21 cellular contexts compared by ENCODE assay signal in genomic region chr1:15983275-15983674, GRCh38. TPM values are rescaled to one million over a fixed set of nuclear protein-coding genes. Genes with fewer than 3 reads are reported as not detected.
DNase-seq lines count a peak whose midpoint lies in the region; ATAC-seq, FAIRE-seq and TF ChIP-seq lines count a peak whose summit lies in the region.
"Had no signal": no experiment of that assay in that cellular context is flagged by ENCODE, and none has a peak within 500 bp of the region (broad histone marks: within the 10 kb centered on the region; RNA-seq: fewer than 3 reads in every experiment).

No MANE protein-coding gene starts in this region.

- H2AFZ ChIP-seq in HepG2 (ENCODE audit: low read length), result no peak overlapping the region
- H2AFZ ChIP-seq in fibroblast of lung (ENCODE audit: low read length), result no peak overlapping the region

- CTCF ChIA-PET in HepG2 (lab: Yijun Ruan, JAX; ENCODE audit: low intra/inter-chr PET ratio, low total read pairs), result no interaction called here
- CTCF ChIA-PET in CD8-positive, alpha-beta memory T cell (lab: Charles Lee), result no interaction called here

- BruUV-seq in HepG2 (replicated peaks; lab: Mats Ljungman, UMichigan), result no TSS peak

- TF ChIP-seq POLR2A in HepG2 (IDR thresholded peaks at IDR 0.05; ENCODE audit: insufficient read depth in 1 of 2, low read depth in 2 of 2, low read length in 2 of 2) (no peak), right lobe of liver (IDR thresholded peaks at IDR 0.05) (no peak)

- no peaks in the 10 kb centered on the region for H3K36me3 Mint-ChIP-seq in CD8-positive, alpha-beta memory T cell
- H3K36me3 Mint-ChIP-seq: CD4-positive, alpha-beta memory T cell had no signal

- peaks cover 0 to under 1% (median 0%) of the 10 kb centered on the region in 3 donors for H3K4me1 Mint-ChIP-seq in CD8-positive, alpha-beta memory T cell
- H3K4me1 Mint-ChIP-seq: CD4-positive, alpha-beta memory T cell had no signal

- H3K9ac ChIP-seq in HepG2 (ENCODE audit: insufficient read depth, low read depth, low read length) (no peak overlapping the region), fibroblast of lung (ENCODE audit: insufficient read depth, low read length) (no peak overlapping the region)

- DNase-seq in HepG2 (ENCODE audit: low spot score), result no peak
- DNase-seq in right lobe of liver, result no peak
- DNase-seq in fibroblast of lung (ENCODE audit: low read depth in 2 of 2), result no peak
- no peak for DNase-seq in sciatic nerve (ENCODE audit: low spot score)
- DNase-seq in CD8-positive, alpha-beta memory T cell, result no peak
- no peak for DNase-seq in mucosa of descending colon
- DNase-seq: BE2C; CD4-positive, alpha-beta memory T cell; COR-L47; DND-41; GDM1; HFFc6 had no signal

- POLR2A ChIA-PET in HepG2 (lab: Yijun Ruan, JAX), result no interaction called here
- POLR2A ChIA-PET in CD8-positive, alpha-beta memory T cell (lab: Charles Lee), result no interaction called here

- H3K27ac ChIP-seq in HepG2 (ENCODE audit: extremely low read length, insufficient read depth, low read length) (no peak overlapping the region), right lobe of liver (no peak overlapping the region), fibroblast of lung (ENCODE audit: insufficient read depth, low read length) (no peak overlapping the region)
- H3K27ac ChIP-seq in CD8-positive, alpha-beta memory T cell (ENCODE audit: low read depth, low read length), result no peak overlapping the region
- H3K27ac ChIP-seq: C4-2B had no signal

- TF ChIP-seq EP300 in HepG2 (IDR thresholded peaks at IDR 0.05; ENCODE audit: low read depth in 2 of 2, low read length in 2 of 2), result no peak
- TF ChIP-seq EP300 in HepG2 (CRISPR knock-in tag; IDR thresholded peaks at IDR 0.05; ENCODE audit: borderline replicate concordance), result no peak

- H3K9me3 ChIP-seq in HepG2 (ENCODE audit: low read length) (peaks cover 7% of the 10 kb centered on the region), right lobe of liver (no peaks in the 10 kb centered on the region), fibroblast of lung (ENCODE audit: control insufficient read depth, insufficient read depth, low read depth, low read length) (no peaks in the 10 kb centered on the region), mucosa of descending colon (no peaks in the 10 kb centered on the region)
- no peaks in the 10 kb centered on the region for H3K9me3 ChIP-seq in CD8-positive, alpha-beta memory T cell (ENCODE audit: low read length)
- H3K9me3 ChIP-seq: BE2C had no signal

- H3K36me3 ChIP-seq in HepG2 (replicated peaks in 1 of 2; ENCODE audit: control insufficient read depth in 1 of 2, insufficient read depth in 2 of 2, low read length in 2 of 2), result no peaks in the 10 kb centered on the region
- H3K36me3 ChIP-seq in right lobe of liver, result no peaks in the 10 kb centered on the region
- H3K36me3 ChIP-seq in fibroblast of lung (ENCODE audit: control insufficient read depth, insufficient read depth, low read length), result no peaks in the 10 kb centered on the region
- H3K36me3 ChIP-seq in CD8-positive, alpha-beta memory T cell (ENCODE audit: insufficient read depth, low read length), result no peaks in the 10 kb centered on the region
- H3K36me3 ChIP-seq in mucosa of descending colon (ENCODE audit: low read depth), result no peaks in the 10 kb centered on the region
- H3K36me3 ChIP-seq: BE2C, HAP-1 had no signal

- H3K27me3 ChIP-seq in HepG2 (ENCODE audit: control insufficient read depth in 1 of 2, insufficient read depth in 2 of 2, low read length in 2 of 2), result no peaks in the 10 kb centered on the region
- no peaks in the 10 kb centered on the region for H3K27me3 ChIP-seq in right lobe of liver
- no peaks in the 10 kb centered on the region for H3K27me3 ChIP-seq in fibroblast of lung (ENCODE audit: control insufficient read depth, insufficient read depth, low read length)
- H3K27me3 ChIP-seq in CD8-positive, alpha-beta memory T cell (ENCODE audit: insufficient read depth, low read length, poor library complexity, severe bottlenecking), result no peaks in the 10 kb centered on the region
- H3K27me3 ChIP-seq: BE2C had no signal

- in situ Hi-C loops in HepG2 (cut with HindIII; ENCODE audit: extremely low pct_ligation_motif_present, low pct_unique_long_range_greater_than_20kb), result no loop called here

- FAIRE-seq in HepG2 (lab: Jason Lieb, UNC), result no peak
- FAIRE-seq: D721Med, GM12892, GM19239, H1, HTR-8/SVneo had no signal

- no peak overlapping the region for H3K27ac Mint-ChIP-seq in CD8-positive, alpha-beta memory T cell
- H3K27ac Mint-ChIP-seq: HFFc6 had no signal

- no peak for TF ChIP-seq RAD21 in HepG2 (CRISPR knock-in tag; IDR thresholded peaks at IDR 0.05)

- H3K27me3 Mint-ChIP-seq in CD8-positive, alpha-beta memory T cell, result peaks cover 2 to 10% of the 10 kb centered on the region in 2 donors
- H3K27me3 Mint-ChIP-seq: CD4-positive, alpha-beta memory T cell had no signal

- intact Hi-C loops in HepG2 (cut with micrococcal nuclease; ENCODE audit: unreplicated experiment) (no loop called here), right lobe of liver (cut with DNase I) (no loop called here), sciatic nerve (cut with DNase I) (no loop called here), mucosa of descending colon (cut with DNase I, micrococcal nuclease) (no loop called here)

- WGBS in HepG2 (ENCODE audit: low lambda C conversion rate), result 0% methylated on average over 1 of the region's 1 CpG
- 40% methylated on average over 1 of the region's 1 CpG for WGBS in right lobe of liver (ENCODE audit: insufficient coverage, low coverage, low lambda C conversion rate, missing lambda C conversion rate)

- H3K4me3 Mint-ChIP-seq in CD8-positive, alpha-beta memory T cell, result peak overlapping the region in 1 of 7 donors; percentile 4
- H3K4me3 Mint-ChIP-seq: CD4-positive, alpha-beta memory T cell; HFFc6 had no signal

- H3K4me3 ChIP-seq in HepG2 (replicated peaks in 1 of 3; ENCODE audit: insufficient read depth in 1 of 3, low read depth in 2 of 3, low read length in 3 of 3), result no peak overlapping the region
- H3K4me3 ChIP-seq in right lobe of liver, result no peak overlapping the region
- no peak overlapping the region for H3K4me3 ChIP-seq in fibroblast of lung (replicated peaks in 1 of 4; ENCODE audit: control extremely low read depth in 1 of 4, insufficient read depth in 1 of 4, low read depth in 3 of 4, low read length in 4 of 4)
- no peak overlapping the region for H3K4me3 ChIP-seq in CD8-positive, alpha-beta memory T cell (ENCODE audit: low read length)
- no peak overlapping the region for H3K4me3 ChIP-seq in mucosa of descending colon
- H3K4me3 ChIP-seq: HAP-1 had no signal

- 0 out of 2 replicates have a peak overlapping the region, but pooled peaks have one; percentile 9 for H3K4me2 ChIP-seq in HepG2 (ENCODE audit: low read depth, low read length)
- peak overlapping the region; percentile 52 for H3K4me2 ChIP-seq in fibroblast of lung (ENCODE audit: extremely low read depth, insufficient read depth, low read length)

- H4K20me1 ChIP-seq in HepG2 (ENCODE audit: insufficient read depth, low read length) (no peaks in the 10 kb centered on the region), fibroblast of lung (ENCODE audit: control insufficient read depth, extremely low read depth, insufficient read depth, low read length) (no peaks in the 10 kb centered on the region)

- no peaks in the 10 kb centered on the region for H3K9me3 Mint-ChIP-seq in CD8-positive, alpha-beta memory T cell
- H3K9me3 Mint-ChIP-seq: CD4-positive, alpha-beta memory T cell had no signal

- H3K79me2 ChIP-seq in HepG2 (ENCODE audit: insufficient read depth, low read length) (no peaks in the 10 kb centered on the region), fibroblast of lung (ENCODE audit: control insufficient read depth, insufficient read depth, low read length) (no peaks in the 10 kb centered on the region)

- ATAC-seq in HepG2, result no peak
- no peak for ATAC-seq in right lobe of liver
- peak; percentile 54 for ATAC-seq in sciatic nerve
- ATAC-seq in GM18517 (IDR thresholded peaks at IDR 0.05; ENCODE audit: unreplicated experiment), result no peak
- ATAC-seq in mucosa of descending colon, result no peak

- H3K4me1 ChIP-seq in HepG2 (ENCODE audit: insufficient read depth, low read length), result peaks cover 40% of the 10 kb centered on the region
- H3K4me1 ChIP-seq in right lobe of liver, result peaks cover 0 to 8% (median 0%) of the 10 kb centered on the region in 4 donors
- H3K4me1 ChIP-seq in fibroblast of lung (ENCODE audit: control insufficient read depth, extremely low read depth, insufficient read depth, low read length), result peaks cover 3% of the 10 kb centered on the region
- H3K4me1 ChIP-seq in CD8-positive, alpha-beta memory T cell (ENCODE audit: insufficient read depth, low read length), result no peaks in the 10 kb centered on the region
- no peaks in the 10 kb centered on the region for H3K4me1 ChIP-seq in mucosa of descending colon (ENCODE audit: low read depth)
- H3K4me1 ChIP-seq: BE2C, HAP-1 had no signal

- no peak for TF ChIP-seq CTCF in HepG2 (CRISPR knock-in tag; IDR thresholded peaks at IDR 0.05)
- TF ChIP-seq CTCF in right lobe of liver (IDR thresholded peaks at IDR 0.05), result no peak
- TF ChIP-seq CTCF in fibroblast of lung (conservative IDR thresholded peaks at IDR 0.05 in 1 of 2, IDR thresholded peaks at IDR 0.05 in 1 of 2; ENCODE audit: low read depth in 1 of 2, low read length in 2 of 2), result no peak
- TF ChIP-seq CTCF in mucosa of descending colon (IDR thresholded peaks at IDR 0.05), result no peak

RNA-seq across cellular contexts. Expression of gene ZBTB17, which starts 7.4 kb away (rescaled TPM):
- 10.1 and 16.7 TPM in 2 replicates for total RNA-seq in HepG2 (2016; rRNA removed; fragmentation: Illumina TruSeq; extraction: Trizol)
- total RNA-seq in HepG2 (2016; cell fraction: cytosol; rRNA removed; fragmentation: Illumina TruSeq; extraction: Trizol; ENCODE audit: low read depth), result 7.6 and 9.2 TPM in 2 replicates
- 11.2 and 19.1 TPM in 2 replicates for total RNA-seq in HepG2 (2016; cell fraction: insoluble cytoplasmic fraction; rRNA removed; fragmentation: Illumina TruSeq; extraction: Trizol)
- total RNA-seq in HepG2 (2016; cell fraction: membrane; rRNA removed; fragmentation: Illumina TruSeq; extraction: Trizol), result 9.9 and 11.1 TPM in 2 replicates
- total RNA-seq in HepG2 (2016; cell fraction: nucleus; rRNA removed; fragmentation: Illumina TruSeq; extraction: Trizol), result 17.0 and 18.5 TPM in 2 replicates
- 17.0 and 21.0 TPM in 2 replicates for polyA plus RNA-seq in HepG2 (2011; rRNA removed)
- 10.1 and 18.8 TPM in 2 replicates for polyA plus RNA-seq in HepG2 (2011; cell fraction: cytosol; rRNA removed)
- polyA plus RNA-seq in HepG2 (2011; cell fraction: nucleus; rRNA removed), result 96.3 and 129 TPM in 2 replicates
- 7.7 and 12.7 TPM in 2 replicates for polyA plus RNA-seq in HepG2 (2012)
- polyA plus RNA-seq in HepG2 (2016; cell fraction: cytosol; fragmentation: Illumina TruSeq; extraction: Trizol; ENCODE audit: low read depth), result 3.5 and 3.6 TPM in 2 replicates
- polyA plus RNA-seq in HepG2 (2016; cell fraction: insoluble cytoplasmic fraction; fragmentation: Illumina TruSeq; extraction: Trizol; ENCODE audit: low read depth), result 11.1 and 12.0 TPM in 2 replicates
- polyA plus RNA-seq in HepG2 (2016; cell fraction: membrane; fragmentation: Illumina TruSeq; extraction: Trizol; ENCODE audit: low read depth), result 6.7 and 7.4 TPM in 2 replicates
- polyA plus RNA-seq in HepG2 (2016; cell fraction: nucleus; fragmentation: Illumina TruSeq; extraction: Trizol; ENCODE audit: insufficient read depth, low read depth), result 36.9 and 37.2 TPM in 2 replicates
- polyA minus RNA-seq in HepG2 (2011; rRNA and poly(A)+ RNA removed; ENCODE audit: low replicate concordance), result 46.0 and 46.5 TPM in 2 replicates
- 6.1 and 9.8 TPM in 2 replicates for polyA minus RNA-seq in HepG2 (2011; cell fraction: cytosol; rRNA and poly(A)+ RNA removed)
- 14.4 and 22.9 TPM in 2 replicates for polyA minus RNA-seq in HepG2 (2011; cell fraction: nucleus; rRNA and poly(A)+ RNA removed)
- total RNA-seq in right lobe of liver, result 10 to 100 TPM in 4 of 6 experiments, 1 to 10 TPM in 2; 9.2 to 13.3 (median 11.0) TPM
- 46.0 and 54.3 TPM in 2 replicates for total RNA-seq in fibroblast of lung
- polyA plus RNA-seq in fibroblast of lung, result 12.6 and 20.4 TPM in 2 replicates
- polyA plus RNA-seq in fibroblast of lung (2012), result 15.0 and 24.3 TPM in 2 replicates
- polyA minus RNA-seq in fibroblast of lung (ENCODE audit: low replicate concordance), result 34.1 and 76.0 TPM in 2 replicates
- total RNA-seq in sciatic nerve, result 37.7 TPM
- total RNA-seq in CD8-positive, alpha-beta memory T cell, result 10 to 100 TPM; 49.9 to 51.5 TPM
- polyA plus RNA-seq in CD8-positive, alpha-beta memory T cell, result 24.7 TPM
- 10 to 100 TPM; 29.2 to 40.8 (median 34.6) TPM for total RNA-seq in mucosa of descending colon

RNA-seq across cellular contexts. Expression of gene SRARP, which starts 20.8 kb away (rescaled TPM):
- total RNA-seq in HepG2 (2016; rRNA removed; fragmentation: Illumina TruSeq; extraction: Trizol), result 3.5 and 4.0 TPM in 2 replicates
- 1.8 and 2.0 TPM in 2 replicates for total RNA-seq in HepG2 (2016; cell fraction: cytosol; rRNA removed; fragmentation: Illumina TruSeq; extraction: Trizol; ENCODE audit: low read depth)
- 3.9 and 4.6 TPM in 2 replicates for total RNA-seq in HepG2 (2016; cell fraction: insoluble cytoplasmic fraction; rRNA removed; fragmentation: Illumina TruSeq; extraction: Trizol)
- total RNA-seq in HepG2 (2016; cell fraction: membrane; rRNA removed; fragmentation: Illumina TruSeq; extraction: Trizol), result 2.3 and 2.5 TPM in 2 replicates
- 2.1 and 2.3 TPM in 2 replicates for total RNA-seq in HepG2 (2016; cell fraction: nucleus; rRNA removed; fragmentation: Illumina TruSeq; extraction: Trizol)
- 10.5 and 12.8 TPM in 2 replicates for polyA plus RNA-seq in HepG2 (2011; rRNA removed)
- 6.1 and 9.4 TPM in 2 replicates for polyA plus RNA-seq in HepG2 (2011; cell fraction: cytosol; rRNA removed)
- 6.1 and 6.7 TPM in 2 replicates for polyA plus RNA-seq in HepG2 (2011; cell fraction: nucleus; rRNA removed)
- polyA plus RNA-seq in HepG2 (2012), result 5.5 and 6.6 TPM in 2 replicates
- polyA plus RNA-seq in HepG2 (2016; cell fraction: cytosol; fragmentation: Illumina TruSeq; extraction: Trizol; ENCODE audit: low read depth), result 1.3 and 1.6 TPM in 2 replicates
- 4.9 and 5.4 TPM in 2 replicates for polyA plus RNA-seq in HepG2 (2016; cell fraction: insoluble cytoplasmic fraction; fragmentation: Illumina TruSeq; extraction: Trizol; ENCODE audit: low read depth)
- polyA plus RNA-seq in HepG2 (2016; cell fraction: membrane; fragmentation: Illumina TruSeq; extraction: Trizol; ENCODE audit: low read depth), result 1.8 TPM in 2 replicates
- 2.9 and 3.2 TPM in 2 replicates for polyA plus RNA-seq in HepG2 (2016; cell fraction: nucleus; fragmentation: Illumina TruSeq; extraction: Trizol; ENCODE audit: insufficient read depth, low read depth)
- 14.4 TPM in 1 of 2 replicates, not detected in the other for polyA minus RNA-seq in HepG2 (2011; rRNA and poly(A)+ RNA removed; ENCODE audit: low replicate concordance)
- 4.5 and 6.6 TPM in 2 replicates for polyA minus RNA-seq in HepG2 (2011; cell fraction: cytosol; rRNA and poly(A)+ RNA removed)
- polyA minus RNA-seq in HepG2 (2011; cell fraction: nucleus; rRNA and poly(A)+ RNA removed), result 11.3 and 12.3 TPM in 2 replicates
- total RNA-seq in right lobe of liver, result not detected
- not detected in 2 replicates for total RNA-seq in fibroblast of lung
- polyA plus RNA-seq in fibroblast of lung, result not detected in 2 replicates
- polyA plus RNA-seq in fibroblast of lung (2012), result not detected in 2 replicates
- not detected in 2 replicates for polyA minus RNA-seq in fibroblast of lung (ENCODE audit: low replicate concordance)
- total RNA-seq in sciatic nerve, result 0.18 TPM
- not detected for total RNA-seq in CD8-positive, alpha-beta memory T cell
- not detected for polyA plus RNA-seq in CD8-positive, alpha-beta memory T cell
- total RNA-seq in mucosa of descending colon, result not detected
- total RNA-seq: A172; CD4-positive, alpha-beta memory T cell; H1; HFFc6 had no signal
- polyA plus RNA-seq: CD4-positive, alpha-beta memory T cell; H1 had no signal

RNA-seq across cellular contexts. Expression of gene HSPB7, which starts 34.6 kb away (rescaled TPM):
- not detected in 2 replicates for total RNA-seq in HepG2 (2016; rRNA removed; fragmentation: Illumina TruSeq; extraction: Trizol)
- total RNA-seq in HepG2 (2016; cell fraction: cytosol; rRNA removed; fragmentation: Illumina TruSeq; extraction: Trizol; ENCODE audit: low read depth), result not detected in 2 replicates
- not detected in 2 replicates for total RNA-seq in HepG2 (2016; cell fraction: insoluble cytoplasmic fraction; rRNA removed; fragmentation: Illumina TruSeq; extraction: Trizol)
- not detected in 2 replicates for total RNA-seq in HepG2 (2016; cell fraction: membrane; rRNA removed; fragmentation: Illumina TruSeq; extraction: Trizol)
- total RNA-seq in HepG2 (2016; cell fraction: nucleus; rRNA removed; fragmentation: Illumina TruSeq; extraction: Trizol), result not detected in 2 replicates
- 0.10 and 0.20 TPM in 2 replicates for polyA plus RNA-seq in HepG2 (2011; rRNA removed)
- polyA plus RNA-seq in HepG2 (2011; cell fraction: cytosol; rRNA removed), result 0.05 and 0.16 TPM in 2 replicates
- polyA plus RNA-seq in HepG2 (2011; cell fraction: nucleus; rRNA removed), result 0.31 and 0.32 TPM in 2 replicates
- polyA plus RNA-seq in HepG2 (2012), result 0.20 TPM in 2 replicates
- polyA plus RNA-seq in HepG2 (2016; cell fraction: cytosol; fragmentation: Illumina TruSeq; extraction: Trizol; ENCODE audit: low read depth), result not detected in 2 replicates
- not detected in 2 replicates for polyA plus RNA-seq in HepG2 (2016; cell fraction: insoluble cytoplasmic fraction; fragmentation: Illumina TruSeq; extraction: Trizol; ENCODE audit: low read depth)
- not detected in 2 replicates for polyA plus RNA-seq in HepG2 (2016; cell fraction: membrane; fragmentation: Illumina TruSeq; extraction: Trizol; ENCODE audit: low read depth)
- polyA plus RNA-seq in HepG2 (2016; cell fraction: nucleus; fragmentation: Illumina TruSeq; extraction: Trizol; ENCODE audit: insufficient read depth, low read depth), result not detected in 2 replicates
- 0.47 TPM in 1 of 2 replicates, not detected in the other for polyA minus RNA-seq in HepG2 (2011; rRNA and poly(A)+ RNA removed; ENCODE audit: low replicate concordance)
- not detected in 2 replicates for polyA minus RNA-seq in HepG2 (2011; cell fraction: cytosol; rRNA and poly(A)+ RNA removed)
- 0.50 TPM in 1 of 2 replicates, not detected in the other for polyA minus RNA-seq in HepG2 (2011; cell fraction: nucleus; rRNA and poly(A)+ RNA removed)
- total RNA-seq in right lobe of liver, result 1 to 10 TPM in 4 of 6 experiments, under 1 TPM in 2; 0.54 to 2.0 (median 1.2) TPM
- total RNA-seq in fibroblast of lung, result 1.0 and 4.5 TPM in 2 replicates
- polyA plus RNA-seq in fibroblast of lung, result 10.1 and 14.2 TPM in 2 replicates
- 16.4 and 25.3 TPM in 2 replicates for polyA plus RNA-seq in fibroblast of lung (2012)
- polyA minus RNA-seq in fibroblast of lung (ENCODE audit: low replicate concordance), result 15.2 and 16.3 TPM in 2 replicates
- 10.7 TPM for total RNA-seq in sciatic nerve
- not detected for total RNA-seq in CD8-positive, alpha-beta memory T cell
- not detected for polyA plus RNA-seq in CD8-positive, alpha-beta memory T cell
- total RNA-seq in mucosa of descending colon, result 10 to 100 TPM in 2 of 3 donors, 1 to 10 TPM in 1; 1.5 to 78.0 (median 13.0) TPM
- total RNA-seq: A172; CD4-positive, alpha-beta memory T cell; H1 had no signal
- polyA plus RNA-seq: CD4-positive, alpha-beta memory T cell; H1 had no signal

RNA-seq across cellular contexts. Expression of gene CLCNKA, which starts 38.6 kb away (rescaled TPM):
- total RNA-seq in HepG2 (2016; rRNA removed; fragmentation: Illumina TruSeq; extraction: Trizol) (not detected in 2 replicates), right lobe of liver (under 1 TPM in 2 of 6 experiments, not detected in 4; 0.43 to 0.47 TPM), fibroblast of lung (under 0.01 TPM in 2 replicates), sciatic nerve (0.13 TPM), mucosa of descending colon (1 to 10 TPM in 2 of 3 donors, not detected in 1; 1.3 to 3.4 TPM)
- not detected in 2 replicates for total RNA-seq in HepG2 (2016; cell fraction: cytosol; rRNA removed; fragmentation: Illumina TruSeq; extraction: Trizol; ENCODE audit: low read depth)
- total RNA-seq in HepG2 (2016; cell fraction: insoluble cytoplasmic fraction; rRNA removed; fragmentation: Illumina TruSeq; extraction: Trizol), result not detected in 2 replicates
- total RNA-seq in HepG2 (2016; cell fraction: membrane; rRNA removed; fragmentation: Illumina TruSeq; extraction: Trizol), result not detected in 2 replicates
- total RNA-seq in HepG2 (2016; cell fraction: nucleus; rRNA removed; fragmentation: Illumina TruSeq; extraction: Trizol), result not detected in 2 replicates
- polyA plus RNA-seq in HepG2 (2011; rRNA removed) (0.03 and 0.07 TPM in 2 replicates), fibroblast of lung (0.05 TPM in 1 of 2 replicates, not detected in the other)
- not detected in 2 replicates for polyA plus RNA-seq in HepG2 (2011; cell fraction: cytosol; rRNA removed)
- 0.47 and 1.8 TPM in 2 replicates for polyA plus RNA-seq in HepG2 (2011; cell fraction: nucleus; rRNA removed)
- polyA plus RNA-seq in HepG2 (2012), result 0.25 TPM in 1 of 2 replicates, not detected in the other
- not detected in 2 replicates for polyA plus RNA-seq in HepG2 (2016; cell fraction: cytosol; fragmentation: Illumina TruSeq; extraction: Trizol; ENCODE audit: low read depth)
- polyA plus RNA-seq in HepG2 (2016; cell fraction: insoluble cytoplasmic fraction; fragmentation: Illumina TruSeq; extraction: Trizol; ENCODE audit: low read depth), result not detected in 2 replicates
- not detected in 2 replicates for polyA plus RNA-seq in HepG2 (2016; cell fraction: membrane; fragmentation: Illumina TruSeq; extraction: Trizol; ENCODE audit: low read depth)
- polyA plus RNA-seq in HepG2 (2016; cell fraction: nucleus; fragmentation: Illumina TruSeq; extraction: Trizol; ENCODE audit: insufficient read depth, low read depth), result not detected in 2 replicates
- polyA minus RNA-seq in HepG2 (2011; rRNA and poly(A)+ RNA removed; ENCODE audit: low replicate concordance), result 0.88 TPM in 1 of 2 replicates, not detected in the other
- polyA minus RNA-seq in HepG2 (2011; cell fraction: cytosol; rRNA and poly(A)+ RNA removed), result not detected in 2 replicates
- polyA minus RNA-seq in HepG2 (2011; cell fraction: nucleus; rRNA and poly(A)+ RNA removed), result 0.75 and 2.3 TPM in 2 replicates
- polyA plus RNA-seq in fibroblast of lung (2012), result not detected in 2 replicates
- not detected in 2 replicates for polyA minus RNA-seq in fibroblast of lung (ENCODE audit: low replicate concordance)
- not detected for total RNA-seq in CD8-positive, alpha-beta memory T cell
- not detected for polyA plus RNA-seq in CD8-positive, alpha-beta memory T cell
- total RNA-seq: A172; CD4-positive, alpha-beta memory T cell; HFFc6 had no signal
- polyA plus RNA-seq: CD4-positive, alpha-beta memory T cell had no signal
